In genomic region chr5:172175263-172175719, GRCh38 we compare ENCODE assay signal across 9 cellular contexts. TPM values are rescaled to one million over a fixed set of nuclear protein-coding genes. Genes with fewer than 3 reads are reported as not detected.
A peak's percentile ranks its signal among the peaks of the same experiment; 100 is the strongest.
DNase-seq lines count a peak whose midpoint lies in the region; ATAC-seq, FAIRE-seq and TF ChIP-seq lines count a peak whose summit lies in the region.
"Had no signal": no experiment of that assay in that cellular context is flagged by ENCODE, and none has a peak within 500 bp of the region (broad histone marks: within the 10 kb centered on the region; RNA-seq: fewer than 3 reads in every experiment).

No MANE protein-coding gene starts in this region.

- peak; percentile 48 for ATAC-seq in GM19467 (IDR thresholded peaks at IDR 0.05; ENCODE audit: unreplicated experiment)
- peak; percentile 50 for ATAC-seq in HG03565 (IDR thresholded peaks at IDR 0.05; ENCODE audit: unreplicated experiment)
- peak; percentile 66 for ATAC-seq in activated CD4-positive, alpha-beta T cell treated with anti-CD3 and anti-CD28 coated beads for 36 hours
- ATAC-seq in HG02870 (IDR thresholded peaks at IDR 0.05; ENCODE audit: unreplicated experiment), result no peak

- H3K27me3 ChIP-seq in BLaER1 (no peaks in the 10 kb centered on the region), endothelial cell of umbilical vein (ENCODE audit: control insufficient read depth in 2 of 2, insufficient read depth in 2 of 2, low read length in 2 of 2) (no peaks in the 10 kb centered on the region)
- H3K27me3 ChIP-seq: dorsolateral prefrontal cortex had no signal

- H3K4me3 ChIP-seq in BLaER1 (peak overlapping the region; percentile 62), endothelial cell of umbilical vein (replicated peaks in 1 of 3; ENCODE audit: insufficient read depth in 1 of 3, low read depth in 1 of 3, low read length in 3 of 3) (no peak overlapping the region)

- peak overlapping the region; percentile 75 for H3K4me3 Mint-ChIP-seq in activated CD4-positive, alpha-beta T cell treated with anti-CD3 and anti-CD28 coated beads for 36 hours

- no peak for TF ChIP-seq CTCF in endothelial cell of umbilical vein (IDR thresholded peaks at IDR 0.05; ENCODE audit: extremely low read depth in 1 of 2, insufficient read depth in 1 of 2, low read depth in 1 of 2, low read length in 2 of 2)

- no peaks in the 10 kb centered on the region for H3K9me3 Mint-ChIP-seq in activated CD4-positive, alpha-beta T cell treated with anti-CD3 and anti-CD28 coated beads for 36 hours (ENCODE audit: low read depth)

- dilution Hi-C loops in endothelial cell of umbilical vein (cut with MboI; ENCODE audit: extremely low pct_ligation_motif_present, low sequenced_read_pairs), result no loop called here

- peaks cover 96% of the 10 kb centered on the region for H3K4me1 Mint-ChIP-seq in activated CD4-positive, alpha-beta T cell treated with anti-CD3 and anti-CD28 coated beads for 36 hours

- H3K36me3 ChIP-seq in BLaER1 (peaks cover 6% of the 10 kb centered on the region; the same call in 1 of the 2 replicates), endothelial cell of umbilical vein (ENCODE audit: control insufficient read depth in 2 of 2, extremely low read depth in 1 of 2, insufficient read depth in 2 of 2, low read length in 2 of 2) (no peaks in the 10 kb centered on the region)

- H3K4me1 ChIP-seq in BLaER1, result peaks cover 97% of the 10 kb centered on the region
- peaks cover 24% of the 10 kb centered on the region for H3K4me1 ChIP-seq in endothelial cell of umbilical vein (ENCODE audit: control insufficient read depth, extremely low read depth, insufficient read depth, low read length)

- no peaks in the 10 kb centered on the region for H3K9me1 ChIP-seq in endothelial cell of umbilical vein (replicated peaks; ENCODE audit: control insufficient read depth, extremely low read depth, insufficient read depth, low read length)

- POLR2A ChIA-PET in activated CD4-positive, alpha-beta T cell treated with anti-CD3 and anti-CD28 coated beads for 36 hours (lab: Charles Lee), result interaction anchor here (0.5 to 4.4 kb wide), 10 partner anchors 11 to 590 kb away, joined by 3 to 64 read pairs (median 4); partner anchors contain the start of genes FBXW11 and STK10
- POLR2A ChIA-PET in endothelial cell of umbilical vein (lab: Charles Lee), result interaction anchor here (0.9 kb wide), 1 partner anchor 19 kb away, joined by 3 read pairs; no protein-coding TSS in a partner anchor

- peaks cover 2% of the 10 kb centered on the region for H3K79me2 ChIP-seq in endothelial cell of umbilical vein (ENCODE audit: control insufficient read depth, insufficient read depth, low read length)

- peak; percentile 96 for DNase-seq in activated CD4-positive, alpha-beta T cell treated with anti-CD3 and anti-CD28 coated beads for 36 hours
- DNase-seq in endothelial cell of umbilical vein (ENCODE audit: low read depth, low spot score), result no peak
- peak; percentile 87 to 89 for DNase-seq in stimulated activated CD4-positive, alpha-beta T cell treated with anti-CD3 and anti-CD28 coated beads, Interleukin-2, amount 100 ng/mL, for 24 hours
- no peak for DNase-seq in COR-L47 (lab: John Stamatoyannopoulos, UW)

- intact Hi-C loops in activated CD4-positive, alpha-beta T cell treated with anti-CD3 and anti-CD28 coated beads for 36 hours (cut with DNase I, micrococcal nuclease), result loop anchor here (1.0 to 10.0 kb wide), 13 partner anchors 13 to 1900 kb away; partner anchors contain the start of genes CREBRF (in 1 of the 2), DUSP1 (in 1 of the 2), NPM1 (in 1 of the 2) and STK10 (in 1 of the 2)
- intact Hi-C loops in endothelial cell of umbilical vein (cut with micrococcal nuclease), result no loop called here

- H3K9me3 ChIP-seq in BLaER1 (no peaks in the 10 kb centered on the region), endothelial cell of umbilical vein (replicated peaks; ENCODE audit: control insufficient read depth, insufficient read depth, low read length) (no peaks in the 10 kb centered on the region)

- peak overlapping the region; percentile 75 for H3K9ac ChIP-seq in BLaER1
- H3K9ac ChIP-seq in endothelial cell of umbilical vein (replicated peaks; ENCODE audit: extremely low read depth, insufficient read depth, low read length), result no peak overlapping the region

- TF ChIP-seq POLR2A in endothelial cell of umbilical vein (IDR thresholded peaks at IDR 0.05; ENCODE audit: low read depth, low read length), result no peak

- H4K20me1 ChIP-seq in BLaER1, result peaks cover 9% of the 10 kb centered on the region; the same call in 1 of the 2 replicates
- H4K20me1 ChIP-seq in endothelial cell of umbilical vein (replicated peaks; ENCODE audit: control insufficient read depth, extremely low read depth, insufficient read depth, low read length), result no peaks in the 10 kb centered on the region

- peak; percentile 24 for FAIRE-seq in endothelial cell of umbilical vein (lab: Jason Lieb, UNC)

- no peak overlapping the region for H2AFZ ChIP-seq in endothelial cell of umbilical vein (ENCODE audit: low read depth, low read length)

- peak overlapping the region; percentile 99 for H3K27ac Mint-ChIP-seq in activated CD4-positive, alpha-beta T cell treated with anti-CD3 and anti-CD28 coated beads for 36 hours

- no peaks in the 10 kb centered on the region for H3K27me3 Mint-ChIP-seq in activated CD4-positive, alpha-beta T cell treated with anti-CD3 and anti-CD28 coated beads for 36 hours

- no TSS peak for BruUV-seq in endothelial cell of umbilical vein (replicated peaks; lab: Mats Ljungman, UMichigan)

- CTCF ChIA-PET in activated CD4-positive, alpha-beta T cell treated with anti-CD3 and anti-CD28 coated beads for 36 hours (lab: Charles Lee), result interaction anchor here (0.7 to 5.0 kb wide), 15 partner anchors 11 to 109 kb away, joined by 3 to 83 read pairs (median 4); partner anchors contain the start of gene STK10
- CTCF ChIA-PET in endothelial cell of umbilical vein (lab: Charles Lee), result interaction anchor here (0.6 to 0.9 kb wide), 2 partner anchors 13 to 69 kb away, joined by 3 to 4 read pairs; partner anchors contain the start of gene STK10

- peaks cover 30% of the 10 kb centered on the region for H3K36me3 Mint-ChIP-seq in activated CD4-positive, alpha-beta T cell treated with anti-CD3 and anti-CD28 coated beads for 36 hours (ENCODE audit: low read depth)

- H3K4me2 ChIP-seq in BLaER1 (peak overlapping the region; percentile 90), endothelial cell of umbilical vein (ENCODE audit: insufficient read depth, low read length) (no peak overlapping the region)

- H3K27ac ChIP-seq in BLaER1 (peak overlapping the region; percentile 97), endothelial cell of umbilical vein (ENCODE audit: insufficient read depth, low read depth, low read length) (no peak overlapping the region)

TF ChIP-seq in endothelial cell of umbilical vein, 7 proteins besides CTCF, POLR2A, EP300 and RAD21:
- TF ChIP-seq POLR2AphosphoS5 (IDR thresholded peaks at IDR 0.05; ENCODE audit: insufficient read depth, low read depth, low read length) (no peak), FOS (IDR thresholded peaks at IDR 0.05; ENCODE audit: borderline replicate concordance, insufficient read depth, low read length) (no peak), EZH2 (IDR thresholded peaks at IDR 0.05; ENCODE audit: borderline replicate concordance, low read depth, low read length, severe bottlenecking) (no peak), GATA2 (IDR thresholded peaks at IDR 0.05; ENCODE audit: insufficient read depth, insufficient read length, low read depth, low read length) (no peak), MYC (IDR thresholded peaks at IDR 0.05; ENCODE audit: low read depth, low read length) (no peak), JUN (IDR thresholded peaks at IDR 0.05; ENCODE audit: borderline replicate concordance, insufficient read depth, insufficient read length, low read depth) (no peak)
- TF ChIP-seq, protein P1, sequence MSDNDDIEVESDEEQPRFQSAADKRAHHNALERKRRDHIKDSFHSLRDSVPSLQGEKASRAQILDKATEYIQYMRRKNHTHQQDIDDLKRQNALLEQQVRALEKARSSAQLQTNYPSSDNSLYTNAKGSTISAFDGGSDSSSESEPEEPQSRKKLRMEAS (IDR thresholded peaks at IDR 0.05; ENCODE audit: insufficient read depth, insufficient read length), result no peak

RNA-seq across cellular contexts. Expression of gene STK10, which starts 12.7 kb away (rescaled TPM):
- total RNA-seq in activated CD4-positive, alpha-beta T cell treated with anti-CD3 and anti-CD28 coated beads for 36 hours, result 100 to 1,000 TPM in 1 of 2 experiments, 10 to 100 TPM in 1; 83.1 to 144 TPM
- total RNA-seq in endothelial cell of umbilical vein, result 47.2 and 57.9 TPM in 2 replicates
- 16.9 and 17.9 TPM in 2 replicates for polyA plus RNA-seq in endothelial cell of umbilical vein
- 11.2 and 12.3 TPM in 2 replicates for polyA plus RNA-seq in endothelial cell of umbilical vein (2011; cell fraction: cytosol; rRNA removed)
- polyA plus RNA-seq in endothelial cell of umbilical vein (2011; cell fraction: nucleus; rRNA removed), result 41.5 and 48.7 TPM in 2 replicates
- 19.2 and 19.5 TPM in 2 replicates for polyA plus RNA-seq in endothelial cell of umbilical vein (2012)
- polyA minus RNA-seq in endothelial cell of umbilical vein, result 40.4 and 49.6 TPM in 2 replicates
- polyA minus RNA-seq in endothelial cell of umbilical vein (2011; cell fraction: cytosol; rRNA and poly(A)+ RNA removed), result 13.5 TPM
- polyA minus RNA-seq in endothelial cell of umbilical vein (2011; cell fraction: nucleus; rRNA and poly(A)+ RNA removed), result 42.8 and 54.3 TPM in 2 replicates

RNA-seq across cellular contexts. Expression of gene EFCAB9, which starts 18.7 kb away (rescaled TPM):
- total RNA-seq in activated CD4-positive, alpha-beta T cell treated with anti-CD3 and anti-CD28 coated beads for 36 hours, result not detected
- not detected in 2 replicates for total RNA-seq in endothelial cell of umbilical vein
- polyA plus RNA-seq in endothelial cell of umbilical vein, result not detected in 2 replicates
- polyA plus RNA-seq in endothelial cell of umbilical vein (2011; cell fraction: cytosol; rRNA removed), result not detected in 2 replicates
- not detected in 2 replicates for polyA plus RNA-seq in endothelial cell of umbilical vein (2011; cell fraction: nucleus; rRNA removed)
- not detected in 2 replicates for polyA plus RNA-seq in endothelial cell of umbilical vein (2012)
- not detected in 2 replicates for polyA minus RNA-seq in endothelial cell of umbilical vein
- not detected for polyA minus RNA-seq in endothelial cell of umbilical vein (2011; cell fraction: cytosol; rRNA and poly(A)+ RNA removed)
- not detected in 2 replicates for polyA minus RNA-seq in endothelial cell of umbilical vein (2011; cell fraction: nucleus; rRNA and poly(A)+ RNA removed)
- total RNA-seq: dorsolateral prefrontal cortex had no signal

Comparison
In these comparisons a context has a peak if more than half of its experiments do, and no peak if none do; other contexts are left out.
1. DNase-seq: peak in activated CD4-positive, alpha-beta T cell treated with anti-CD3 and anti-CD28 coated beads for 36 hours (single experiment) and stimulated activated CD4-positive, alpha-beta T cell treated with anti-CD3 and anti-CD28 coated beads, Interleukin-2, amount 100 ng/mL, for 24 hours (2 of 2); none in endothelial cell of umbilical vein (single experiment) and COR-L47 (single experiment).